Comparison of ENCODE assay signal across 24 cellular contexts in genomic region chr4:102600689-102601088, GRCh38.
DNase-seq lines count a peak whose midpoint lies in the region; ATAC-seq and TF ChIP-seq lines count a peak whose summit lies in the region.
"Had no signal": no experiment of that assay in that cellular context is flagged by ENCODE, and none has a peak within 500 bp of the region (broad histone marks: within the 10 kb centered on the region; RNA-seq: fewer than 3 reads in every experiment).

No MANE protein-coding gene starts in this region.

- CTCF ChIA-PET in CD8-positive, alpha-beta memory T cell (lab: Charles Lee), result no interaction called here
- CTCF ChIA-PET in Calu3 (lab: Charles Lee), result no interaction called here

- intact Hi-C loops in Calu3 (cut with micrococcal nuclease; ENCODE audit: unreplicated experiment), result no loop called here

- H3K27me3 Mint-ChIP-seq in CD4-positive, CD25-positive, alpha-beta regulatory T cell, result no peaks in the 10 kb centered on the region
- H3K27me3 Mint-ChIP-seq in CD8-positive, alpha-beta memory T cell, result peaks cover 0 to 2% of the 10 kb centered on the region in 2 donors
- no peaks in the 10 kb centered on the region for H3K27me3 Mint-ChIP-seq in activated naive CD8-positive, alpha-beta T cell treated with anti-CD3 and anti-CD28 coated beads, Interleukin-2, amount 50 U/mL, for 24 hours
- H3K27me3 Mint-ChIP-seq in naive thymus-derived CD8-positive, alpha-beta T cell, result no peaks in the 10 kb centered on the region
- H3K27me3 Mint-ChIP-seq in Calu3 (ENCODE audit: unreplicated experiment), result no peaks in the 10 kb centered on the region
- H3K27me3 Mint-ChIP-seq: activated CD4-positive, alpha-beta T cell treated with anti-CD3 and anti-CD28 coated beads, Interleukin-2, amount 10 ng/mL, durations not matched to agents 7 days and 5 days had no signal

- H3K4me1 Mint-ChIP-seq in CD4-positive, CD25-positive, alpha-beta regulatory T cell, result peaks cover 22 to 52% (median 41%) of the 10 kb centered on the region in 4 donors
- H3K4me1 Mint-ChIP-seq in CD8-positive, alpha-beta memory T cell, result peaks cover 52 to 82% (median 73%) of the 10 kb centered on the region in 3 donors
- H3K4me1 Mint-ChIP-seq in activated naive CD8-positive, alpha-beta T cell treated with anti-CD3 and anti-CD28 coated beads, Interleukin-2, amount 50 U/mL, for 24 hours, result peaks cover 74% of the 10 kb centered on the region
- peaks cover 31 to 78% (median 76%) of the 10 kb centered on the region in 4 donors for H3K4me1 Mint-ChIP-seq in naive thymus-derived CD8-positive, alpha-beta T cell
- no peaks in the 10 kb centered on the region for H3K4me1 Mint-ChIP-seq in Calu3 (ENCODE audit: low read depth, unreplicated experiment)

- no TSS peak for BruUV-seq in Calu3 (replicated peaks; lab: Mats Ljungman, UMichigan)

- H3K9me3 ChIP-seq in CD4-positive, CD25-positive, alpha-beta regulatory T cell (ENCODE audit: control insufficient read depth in 2 of 2, low read length in 2 of 2), result no peaks in the 10 kb centered on the region
- no peaks in the 10 kb centered on the region for H3K9me3 ChIP-seq in CD8-positive, alpha-beta memory T cell (ENCODE audit: low read length)
- H3K9me3 ChIP-seq: suprapubic skin had no signal

- no peak for TF ChIP-seq CTCF in Calu3 (IDR thresholded peaks at IDR 0.05; ENCODE audit: unreplicated experiment)

- no peak overlapping the region for H3K27ac ChIP-seq in CD4-positive, CD25-positive, alpha-beta regulatory T cell (ENCODE audit: insufficient read depth, low read length, poor library complexity, severe bottlenecking)
- H3K27ac ChIP-seq in CD8-positive, alpha-beta memory T cell (ENCODE audit: low read depth, low read length), result no peak overlapping the region
- H3K27ac ChIP-seq: suprapubic skin had no signal

- peaks cover 79% of the 10 kb centered on the region for H3K36me3 ChIP-seq in CD4-positive, CD25-positive, alpha-beta regulatory T cell (ENCODE audit: control insufficient read depth, insufficient read depth, low read length)
- peaks cover 26% of the 10 kb centered on the region for H3K36me3 ChIP-seq in CD8-positive, alpha-beta memory T cell (ENCODE audit: insufficient read depth, low read length)

- H3K36me3 Mint-ChIP-seq in CD4-positive, CD25-positive, alpha-beta regulatory T cell, result peaks cover 54% of the 10 kb centered on the region
- H3K36me3 Mint-ChIP-seq in CD8-positive, alpha-beta memory T cell, result peaks cover 35 to 87% (median 42%) of the 10 kb centered on the region in 3 donors
- H3K36me3 Mint-ChIP-seq in activated naive CD8-positive, alpha-beta T cell treated with anti-CD3 and anti-CD28 coated beads, Interleukin-2, amount 50 U/mL, for 24 hours (ENCODE audit: low read depth), result peaks cover 85% of the 10 kb centered on the region
- peaks cover 29 to 86% (median 67%) of the 10 kb centered on the region in 3 donors for H3K36me3 Mint-ChIP-seq in naive thymus-derived CD8-positive, alpha-beta T cell
- H3K36me3 Mint-ChIP-seq in Calu3 (ENCODE audit: insufficient read depth, unreplicated experiment), result peaks cover 11% of the 10 kb centered on the region

- peak overlapping the region; percentile 35 to 93 (median 66) for H3K27ac Mint-ChIP-seq in CD4-positive, CD25-positive, alpha-beta regulatory T cell
- H3K27ac Mint-ChIP-seq in CD8-positive, alpha-beta memory T cell, result peak overlapping the region in 5 of 8 donors; percentile 25 to 78 (median 43)
- H3K27ac Mint-ChIP-seq in activated naive CD8-positive, alpha-beta T cell treated with anti-CD3 and anti-CD28 coated beads, Interleukin-2, amount 50 U/mL, for 24 hours, result peak overlapping the region; percentile 97
- peak overlapping the region; percentile 22 to 94 (median 46) for H3K27ac Mint-ChIP-seq in naive thymus-derived CD8-positive, alpha-beta T cell
- H3K27ac Mint-ChIP-seq in Calu3 (ENCODE audit: unreplicated experiment), result no peak overlapping the region

- no peak overlapping the region for H3K4me3 Mint-ChIP-seq in CD4-positive, CD25-positive, alpha-beta regulatory T cell
- no peak overlapping the region for H3K4me3 Mint-ChIP-seq in CD8-positive, alpha-beta memory T cell
- H3K4me3 Mint-ChIP-seq in activated naive CD8-positive, alpha-beta T cell treated with anti-CD3 and anti-CD28 coated beads, Interleukin-2, amount 50 U/mL, for 24 hours, result no peak overlapping the region
- H3K4me3 Mint-ChIP-seq in naive thymus-derived CD8-positive, alpha-beta T cell, result peak overlapping the region in 5 of 10 donors; percentile 14 to 53 (median 22)
- H3K4me3 Mint-ChIP-seq in Calu3 (ENCODE audit: low read depth, unreplicated experiment), result no peak overlapping the region
- H3K4me3 Mint-ChIP-seq: activated CD4-positive, alpha-beta T cell treated with anti-CD3 and anti-CD28 coated beads, Interleukin-2, amount 10 ng/mL, durations not matched to agents 7 days and 5 days had no signal

- POLR2A ChIA-PET in CD8-positive, alpha-beta memory T cell (lab: Charles Lee), result no interaction called here
- POLR2A ChIA-PET in naive thymus-derived CD8-positive, alpha-beta T cell (lab: Charles Lee), result no interaction called here

- ATAC-seq in CD4-positive, CD25-positive, alpha-beta regulatory T cell (ENCODE audit: low read depth in 2 of 2), result no peak
- no peak for ATAC-seq in activated naive CD8-positive, alpha-beta T cell treated with anti-CD3 and anti-CD28 coated beads, Interleukin-2, amount 50 U/mL, for 24 hours
- no peak for ATAC-seq in naive thymus-derived CD8-positive, alpha-beta T cell
- ATAC-seq in GM19324 (IDR thresholded peaks at IDR 0.05; ENCODE audit: low FRiP score, unreplicated experiment), result no peak
- ATAC-seq: HCT116, left cardiac atrium, SK-N-SH treated with all-trans-retinoic acid at 6 μM for 48 hours had no signal

- peaks cover 0 to 1% (median 0%) of the 10 kb centered on the region in 7 donors for H3K9me3 Mint-ChIP-seq in CD4-positive, CD25-positive, alpha-beta regulatory T cell
- no peaks in the 10 kb centered on the region for H3K9me3 Mint-ChIP-seq in CD8-positive, alpha-beta memory T cell
- no peaks in the 10 kb centered on the region for H3K9me3 Mint-ChIP-seq in activated naive CD8-positive, alpha-beta T cell treated with anti-CD3 and anti-CD28 coated beads, Interleukin-2, amount 50 U/mL, for 24 hours
- peaks cover 0 to 3% (median 0%) of the 10 kb centered on the region in 9 donors for H3K9me3 Mint-ChIP-seq in naive thymus-derived CD8-positive, alpha-beta T cell
- no peaks in the 10 kb centered on the region for H3K9me3 Mint-ChIP-seq in Calu3 (ENCODE audit: low read depth, unreplicated experiment)

- no peaks in the 10 kb centered on the region for H3K27me3 ChIP-seq in CD4-positive, CD25-positive, alpha-beta regulatory T cell (ENCODE audit: control insufficient read depth, insufficient read depth, low read length)
- no peaks in the 10 kb centered on the region for H3K27me3 ChIP-seq in CD8-positive, alpha-beta memory T cell (ENCODE audit: insufficient read depth, low read length, poor library complexity, severe bottlenecking)
- H3K27me3 ChIP-seq: suprapubic skin had no signal

- H3K4me1 ChIP-seq in CD4-positive, CD25-positive, alpha-beta regulatory T cell (ENCODE audit: control insufficient read depth, insufficient read depth, low read length, poor library complexity, severe bottlenecking), result peaks cover 21% of the 10 kb centered on the region
- peaks cover 44% of the 10 kb centered on the region for H3K4me1 ChIP-seq in CD8-positive, alpha-beta memory T cell (ENCODE audit: insufficient read depth, low read length)

- no peak for DNase-seq in CD4-positive, CD25-positive, alpha-beta regulatory T cell
- no peak for DNase-seq in CD8-positive, alpha-beta memory T cell
- no peak for DNase-seq in activated naive CD8-positive, alpha-beta T cell treated with anti-CD3 and anti-CD28 coated beads, Interleukin-2, amount 50 U/mL, for 24 hours
- DNase-seq in naive thymus-derived CD8-positive, alpha-beta T cell, result no peak
- no peak for DNase-seq in Calu3
- no peak for DNase-seq in NCI-H187 (lab: John Stamatoyannopoulos, UW)
- DNase-seq: activated CD4-positive, alpha-beta T cell treated with anti-CD3 and anti-CD28 coated beads, Interleukin-2, amount 10 ng/mL, durations not matched to agents 7 days and 5 days; activated CD8-positive, alpha-beta memory T cell treated with anti-CD3 and anti-CD28 coated beads, Interleukin-2, amount 50 U/mL, for 4 hours; activated naive CD4-positive, alpha-beta T cell treated with Interleukin-2 at 50 U/mL for 16 hours; C1 segment of cervical spinal cord; central memory CD4-positive, alpha-beta T cell; DMS 273 treated with DMSO at 0.1 percent for 48 hours; glutamatergic neuron; left cardiac atrium; NCI-H1417; NCI-H2081 treated with DMSO at 0.1 percent for 48 hours; NCI-H446; T-helper 9 cell; WERI-Rb-1 had no signal

- H3K4me3 ChIP-seq in CD4-positive, CD25-positive, alpha-beta regulatory T cell (ENCODE audit: low read depth, low read length), result no peak overlapping the region
- no peak overlapping the region for H3K4me3 ChIP-seq in CD8-positive, alpha-beta memory T cell (ENCODE audit: low read length)
- H3K4me3 ChIP-seq: skin epidermis, suprapubic skin had no signal
